In the genomic region with DNA sequence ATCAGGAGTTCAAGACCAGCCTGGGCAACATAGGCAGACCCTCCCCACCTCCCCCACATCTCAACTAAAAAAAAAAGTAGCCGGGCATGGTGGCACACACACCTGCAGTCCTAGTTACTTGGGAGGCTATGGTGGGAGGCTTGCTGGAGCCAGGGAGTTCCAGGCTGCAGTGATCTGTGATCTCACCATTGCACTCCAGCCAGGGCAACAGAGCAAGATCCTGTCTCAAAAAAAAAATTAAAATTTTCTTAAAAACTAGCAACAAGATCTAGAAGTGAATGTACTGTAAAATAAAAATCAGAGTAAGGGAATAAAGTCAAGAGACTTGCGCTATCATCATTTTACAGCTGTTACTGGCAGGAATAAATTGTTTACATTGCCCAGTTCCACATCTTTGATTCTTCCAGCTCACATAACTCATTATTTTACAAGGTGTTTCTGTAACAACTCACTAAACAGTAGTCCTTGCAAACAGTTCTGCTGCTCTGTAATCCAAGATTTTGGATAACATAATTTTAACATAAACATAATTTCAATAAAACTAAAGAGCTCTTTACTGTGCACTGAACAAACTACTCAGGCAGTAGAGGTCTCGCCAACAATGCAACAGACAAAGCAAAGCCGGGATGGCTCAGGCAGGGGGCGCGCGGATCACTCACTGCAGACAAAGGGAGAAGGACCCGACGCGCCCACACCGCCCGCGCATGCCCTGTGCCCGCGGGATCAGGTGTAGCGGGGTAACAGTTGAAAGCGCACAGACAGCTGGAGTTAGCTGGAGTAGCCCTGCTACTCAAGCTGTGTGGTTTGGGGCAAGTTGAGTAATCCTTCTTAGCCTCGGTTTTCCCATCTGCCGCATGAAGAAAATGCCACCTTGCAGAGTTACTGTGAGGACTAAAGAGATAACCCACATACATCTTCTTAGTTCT, we compare ENCODE assay signal across 8 cellular contexts.
DNase-seq lines count a peak whose midpoint lies in the region; ATAC-seq and TF ChIP-seq lines count a peak whose summit lies in the region.

No MANE protein-coding gene starts in this region.

- DNase-seq in EL (peak; percentile 38), GOT3 (lab: John Stamatoyannopoulos, UW) (peak; percentile 11), LoVo (ENCODE audit: low spot score) (peak; percentile 83), RKO (ENCODE audit: low spot score) (peak; percentile 58), germinal center (ENCODE audit: low spot score) (peak; percentile 84), psoas muscle (peak; percentile 56 to 66), HFFc6 (no peak)
- DNase-seq in activated T-helper 1 cell treated with anti-CD3 and anti-CD28 coated beads, Interleukin-2, amount 50 U/mL, for 16 hours (ENCODE audit: low read depth in 1 of 2, low spot score in 1 of 2), result peak; percentile 67 to 68

- peak; percentile 40 to 67 (median 62) for ATAC-seq in psoas muscle

- H3K27ac Mint-ChIP-seq in HFFc6, result no peak overlapping the region

- H3K4me3 Mint-ChIP-seq in HFFc6, result no peak overlapping the region

- intact Hi-C loops in psoas muscle (cut with DNase I), result no loop called here

- H3K4me1 ChIP-seq in psoas muscle, result no peaks in the 10 kb centered on the region

- H3K36me3 ChIP-seq in psoas muscle (ENCODE audit: insufficient read depth in 1 of 2, low read depth in 1 of 2), result no peaks in the 10 kb centered on the region

- TF ChIP-seq CTCF in psoas muscle (IDR thresholded peaks at IDR 0.05), result peak; percentile 12
- no peak for TF ChIP-seq CTCF in HFFc6 (IDR thresholded peaks at IDR 0.05)

- 12% methylated on average over 19 of the region's 19 CpGs for WGBS in psoas muscle, 3 donors

- H3K4me1 Mint-ChIP-seq in HFFc6 (ENCODE audit: low read depth), result no peaks in the 10 kb centered on the region

- H3K27ac ChIP-seq in psoas muscle, result no peak overlapping the region

- no peaks in the 10 kb centered on the region for H3K36me3 Mint-ChIP-seq in HFFc6 (ENCODE audit: low read depth)

- H3K4me3 ChIP-seq in psoas muscle, result no peak overlapping the region

- peaks cover 5 to 32% (median 6%) of the 10 kb centered on the region in 3 donors for H3K27me3 ChIP-seq in psoas muscle (ENCODE audit: insufficient read depth in 3 of 3, low read length in 2 of 3)

- no peaks in the 10 kb centered on the region for H3K9me3 Mint-ChIP-seq in HFFc6

- peaks cover 9% of the 10 kb centered on the region for H3K27me3 Mint-ChIP-seq in HFFc6 (ENCODE audit: insufficient read depth)

- H3K9me3 ChIP-seq in psoas muscle, result no peaks in the 10 kb centered on the region
